In the genomic region with DNA sequence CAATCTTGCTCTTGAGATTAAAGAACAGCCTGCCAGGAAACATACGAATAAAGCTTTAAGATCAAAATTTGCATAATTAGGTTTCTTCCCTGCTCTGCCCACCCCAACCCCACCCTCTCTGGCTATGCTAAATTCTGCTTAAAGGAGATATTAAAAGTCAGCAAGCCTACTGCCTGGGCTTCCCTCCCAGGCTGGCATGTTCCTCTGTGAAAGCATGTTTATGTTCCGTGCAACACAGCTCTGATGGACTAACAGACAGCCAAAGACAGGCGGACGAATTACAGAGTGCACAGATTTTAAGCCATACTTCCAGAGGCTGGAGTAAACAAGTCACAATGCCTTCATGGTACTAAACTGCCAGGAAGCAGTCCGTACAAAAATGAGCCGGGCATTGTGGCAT, we compare ENCODE assay signal across 17 cellular contexts.
"Had no signal": no experiment of that assay in that cellular context is flagged by ENCODE, and none has a peak within 500 bp of the region (broad histone marks: within the 10 kb centered on the region; RNA-seq: fewer than 3 reads in every experiment).

No MANE protein-coding gene starts in this region.

- H3K4me1 ChIP-seq: prostate gland, vagina had no signal

- ATAC-seq: stimulated activated naive CD8-positive, alpha-beta T cell treated with anti-CD3 and anti-CD28 coated beads, Interleukin-15, Interleukin-2, amounts not matched to agents 100 U/mL and 50 U/mL, for 24 hours had no signal

- H3K36me3 ChIP-seq: cardiac muscle cell, prostate gland, transverse colon, vagina, WERI-Rb-1 had no signal

- H3K27ac ChIP-seq: cardiac muscle cell, epithelial cell of prostate, prostate gland, vagina, WERI-Rb-1 had no signal

- H3K4me3 ChIP-seq: cardiac muscle cell, lung, prostate gland, transverse colon, vagina had no signal

- H3K9me3 ChIP-seq: prostate gland, transverse colon, vagina had no signal

- H3K27me3 ChIP-seq: cardiac muscle cell, transverse colon, vagina had no signal

- DNase-seq: activated CD4-positive, alpha-beta T cell treated with anti-CD3 and anti-CD28 coated beads for 1 hour; activated CD4-positive, alpha-beta T cell treated with anti-CD3 and anti-CD28 coated beads, Interleukin-2, amount 50 U/mL, for 48 hours; activated T-cell treated with anti-CD3 and anti-CD28 coated beads for 4 hours; amniotic stem cell; endodermal cell; midbrain; occipital lobe; stimulated activated naive CD8-positive, alpha-beta T cell treated with anti-CD3 and anti-CD28 coated beads, Interleukin-15, Interleukin-2, amounts not matched to agents 100 U/mL and 50 U/mL, for 24 hours; SW 1271; T-helper 2 cell; WERI-Rb-1 had no signal
